ENCODE assay signal across 23 cellular contexts in genomic region chr3:157257101-157257500, GRCh38.
"Had no signal": no experiment of that assay in that cellular context is flagged by ENCODE, and none has a peak within 500 bp of the region (broad histone marks: within the 10 kb centered on the region; RNA-seq: fewer than 3 reads in every experiment).

No MANE protein-coding gene starts in this region.

- H3K4me1 ChIP-seq: adrenal gland, ascending aorta, spleen, upper lobe of left lung had no signal

- DNase-seq: activated CD4-positive, alpha-beta T cell treated with anti-CD3 and anti-CD28 coated beads, Interleukin-2, amount 50 U/mL, for 1 hour; activated CD4-positive, CD25-positive, alpha-beta regulatory T cell treated with anti-CD3 and anti-CD28 coated beads, Interleukin-2, amount 50 U/mL, for 72 hours; activated CD8-positive, alpha-beta T cell treated with anti-CD3 and anti-CD28 coated beads, Interleukin-2, amount 10 ng/mL, durations not matched to agents 7 days and 5 days; activated T-cell treated with anti-CD3 and anti-CD28 coated beads, Interleukin-2, amount 50 U/mL, for 24 hours; adrenal gland; heart left ventricle; left ventricle myocardium superior; mammary epithelial cell; natural killer cell; spleen; stimulated activated CD4-positive, alpha-beta T cell treated with anti-CD3 and anti-CD28 coated beads, Interleukin-4, amount 100 ng/mL, for 1 hour; stimulated activated naive CD4-positive, alpha-beta T cell; T-helper 1 cell; upper lobe of left lung; WERI-Rb-1 had no signal

- ATAC-seq: activated CD8-positive, alpha-beta T cell treated with anti-CD3 and anti-CD28 coated beads, Interleukin-2, amount 10 ng/mL, durations not matched to agents 7 days and 5 days; activated naive CD4-positive, alpha-beta T cell treated with anti-CD3 and anti-CD28 coated beads, Interleukin-2, amount 50 U/mL, for 72 hours; activated T-helper 17 cell treated with anti-CD3 and anti-CD28 coated beads, Interleukin-2, amount 50 U/mL, for 72 hours; heart left ventricle; left ventricle myocardium superior; natural killer cell had no signal

- H3K9me3 ChIP-seq: adrenal gland, ascending aorta, heart left ventricle, spleen, upper lobe of left lung had no signal

- H3K27ac ChIP-seq: adrenal gland, ascending aorta, coronary artery, heart left ventricle, spleen, upper lobe of left lung, WERI-Rb-1 had no signal

- H3K4me3 ChIP-seq: adrenal gland, ascending aorta, coronary artery, heart left ventricle, spleen, upper lobe of left lung had no signal

- H3K27me3 ChIP-seq: adrenal gland, ascending aorta, heart left ventricle, spleen, upper lobe of left lung had no signal

- FAIRE-seq: bronchial epithelial cell, endometrium, islet of Langerhans, TTC549 had no signal

- H3K36me3 ChIP-seq: adrenal gland, ascending aorta, heart left ventricle, spleen, upper lobe of left lung, WERI-Rb-1 had no signal
